In the genomic region with DNA sequence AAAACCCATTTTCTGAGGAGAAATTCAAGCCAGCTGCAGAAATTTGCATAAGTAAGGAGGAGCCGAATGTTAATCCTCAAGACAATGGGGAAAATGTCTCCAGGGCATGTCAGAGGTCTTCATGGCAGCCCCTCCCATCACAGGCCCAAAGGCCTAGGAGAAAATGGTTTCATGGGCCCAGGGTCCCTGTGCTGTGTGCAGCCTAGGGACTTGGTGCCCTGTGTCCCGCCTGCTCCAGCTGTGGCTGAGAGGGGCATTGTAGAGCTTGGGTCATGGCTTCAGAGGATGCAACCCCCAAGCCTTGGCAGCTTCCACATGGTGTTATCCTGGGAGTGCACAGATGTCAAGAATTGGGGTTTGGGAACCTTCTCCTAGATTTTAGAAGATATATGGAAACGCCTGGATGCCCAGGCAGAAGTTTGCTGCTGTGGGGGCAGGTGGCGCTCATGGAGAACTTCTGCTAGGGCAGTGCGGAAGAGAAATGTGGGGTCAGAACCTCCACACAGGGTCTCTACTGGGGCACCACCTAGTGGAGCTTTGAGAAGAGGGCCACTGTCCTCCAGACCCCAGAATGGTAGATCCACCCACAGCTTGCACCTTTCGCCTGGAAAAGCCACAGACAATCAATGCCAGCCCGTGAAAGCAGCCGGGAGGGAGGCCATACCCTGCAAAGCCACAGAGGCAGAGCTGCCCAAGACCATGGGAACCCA, we compare ENCODE assay signal across 1 cellular context.
TF ChIP-seq lines count a peak whose summit lies in the region.

No MANE protein-coding gene starts in this region.

TF ChIP-seq in K562, 482 proteins besides CTCF, POLR2A, EP300 and RAD21 (continued from another document):
- TF ChIP-seq CTCFL (IDR thresholded peaks at IDR 0.05; ENCODE audit: borderline replicate concordance, insufficient read depth, low read depth, low read length, poor library complexity, severe bottlenecking), result peak; percentile 12
- TF ChIP-seq, protein P1, sequence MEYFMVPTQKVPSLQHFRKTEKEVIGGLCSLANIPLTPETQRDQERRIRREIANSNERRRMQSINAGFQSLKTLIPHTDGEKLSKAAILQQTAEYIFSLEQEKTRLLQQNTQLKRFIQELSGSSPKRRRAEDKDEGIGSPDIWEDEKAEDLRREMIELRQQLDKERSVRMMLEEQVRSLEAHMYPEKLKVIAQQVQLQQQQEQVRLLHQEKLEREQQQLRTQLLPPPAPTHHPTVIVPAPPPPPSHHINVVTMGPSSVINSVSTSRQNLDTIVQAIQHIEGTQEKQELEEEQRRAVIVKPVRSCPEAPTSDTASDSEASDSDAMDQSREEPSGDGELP (CRISPR knock-in tag; IDR thresholded peaks at IDR 0.05; ENCODE audit: borderline replicate concordance), result peak; percentile 19; the same call in 1 of the 2 replicates
- TF ChIP-seq ZBTB7A (IDR thresholded peaks at IDR 0.05; ENCODE audit: borderline replicate concordance, control insufficient read depth, low read depth, low read length), result peak; percentile 51; the same call in 1 of the 2 replicates
